In genomic region chr6:44232676-44233559, GRCh38 we compare ENCODE assay signal across 1 cellular context.
TF ChIP-seq lines count a peak whose summit lies in the region.

No MANE protein-coding gene starts in this region.

TF ChIP-seq in GM23338, 12 proteins besides CTCF, POLR2A, EP300 and RAD21 (continued from another document):
- TF ChIP-seq ZNF462 (CRISPR knock-in tag; IDR thresholded peaks at IDR 0.05) (no peak), JUNB (IDR thresholded peaks at IDR 0.05; ENCODE audit: unreplicated experiment) (no peak), CREB1 (CRISPR knock-in tag; IDR thresholded peaks at IDR 0.05; ENCODE audit: low read depth) (no peak), STAT1 (IDR thresholded peaks at IDR 0.05; ENCODE audit: unreplicated experiment) (no peak), POLR2AphosphoS5 (IDR thresholded peaks at IDR 0.05; ENCODE audit: low read depth) (no peak), EZH2 (IDR thresholded peaks at IDR 0.05; ENCODE audit: low read depth, unreplicated experiment) (no peak), ZNF114 (CRISPR knock-in tag; IDR thresholded peaks at IDR 0.05) (no peak), ZNF331 (CRISPR knock-in tag; IDR thresholded peaks at IDR 0.05; ENCODE audit: low read depth) (no peak), EZH2phosphoT487 (IDR thresholded peaks at IDR 0.05; ENCODE audit: unreplicated experiment) (no peak)
- TF ChIP-seq, protein P1, sequence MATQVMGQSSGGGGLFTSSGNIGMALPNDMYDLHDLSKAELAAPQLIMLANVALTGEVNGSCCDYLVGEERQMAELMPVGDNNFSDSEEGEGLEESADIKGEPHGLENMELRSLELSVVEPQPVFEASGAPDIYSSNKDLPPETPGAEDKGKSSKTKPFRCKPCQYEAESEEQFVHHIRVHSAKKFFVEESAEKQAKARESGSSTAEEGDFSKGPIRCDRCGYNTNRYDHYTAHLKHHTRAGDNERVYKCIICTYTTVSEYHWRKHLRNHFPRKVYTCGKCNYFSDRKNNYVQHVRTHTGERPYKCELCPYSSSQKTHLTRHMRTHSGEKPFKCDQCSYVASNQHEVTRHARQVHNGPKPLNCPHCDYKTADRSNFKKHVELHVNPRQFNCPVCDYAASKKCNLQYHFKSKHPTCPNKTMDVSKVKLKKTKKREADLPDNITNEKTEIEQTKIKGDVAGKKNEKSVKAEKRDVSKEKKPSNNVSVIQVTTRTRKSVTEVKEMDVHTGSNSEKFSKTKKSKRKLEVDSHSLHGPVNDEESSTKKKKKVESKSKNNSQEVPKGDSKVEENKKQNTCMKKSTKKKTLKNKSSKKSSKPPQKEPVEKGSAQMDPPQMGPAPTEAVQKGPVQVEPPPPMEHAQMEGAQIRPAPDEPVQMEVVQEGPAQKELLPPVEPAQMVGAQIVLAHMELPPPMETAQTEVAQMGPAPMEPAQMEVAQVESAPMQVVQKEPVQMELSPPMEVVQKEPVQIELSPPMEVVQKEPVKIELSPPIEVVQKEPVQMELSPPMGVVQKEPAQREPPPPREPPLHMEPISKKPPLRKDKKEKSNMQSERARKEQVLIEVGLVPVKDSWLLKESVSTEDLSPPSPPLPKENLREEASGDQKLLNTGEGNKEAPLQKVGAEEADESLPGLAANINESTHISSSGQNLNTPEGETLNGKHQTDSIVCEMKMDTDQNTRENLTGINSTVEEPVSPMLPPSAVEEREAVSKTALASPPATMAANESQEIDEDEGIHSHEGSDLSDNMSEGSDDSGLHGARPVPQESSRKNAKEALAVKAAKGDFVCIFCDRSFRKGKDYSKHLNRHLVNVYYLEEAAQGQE (IDR thresholded peaks at IDR 0.05; ENCODE audit: unreplicated experiment), result no peak
- TF ChIP-seq, protein P2, sequence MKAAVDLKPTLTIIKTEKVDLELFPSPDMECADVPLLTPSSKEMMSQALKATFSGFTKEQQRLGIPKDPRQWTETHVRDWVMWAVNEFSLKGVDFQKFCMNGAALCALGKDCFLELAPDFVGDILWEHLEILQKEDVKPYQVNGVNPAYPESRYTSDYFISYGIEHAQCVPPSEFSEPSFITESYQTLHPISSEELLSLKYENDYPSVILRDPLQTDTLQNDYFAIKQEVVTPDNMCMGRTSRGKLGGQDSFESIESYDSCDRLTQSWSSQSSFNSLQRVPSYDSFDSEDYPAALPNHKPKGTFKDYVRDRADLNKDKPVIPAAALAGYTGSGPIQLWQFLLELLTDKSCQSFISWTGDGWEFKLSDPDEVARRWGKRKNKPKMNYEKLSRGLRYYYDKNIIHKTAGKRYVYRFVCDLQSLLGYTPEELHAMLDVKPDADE (IDR thresholded peaks at IDR 0.05), result no peak
